In the genomic region with DNA sequence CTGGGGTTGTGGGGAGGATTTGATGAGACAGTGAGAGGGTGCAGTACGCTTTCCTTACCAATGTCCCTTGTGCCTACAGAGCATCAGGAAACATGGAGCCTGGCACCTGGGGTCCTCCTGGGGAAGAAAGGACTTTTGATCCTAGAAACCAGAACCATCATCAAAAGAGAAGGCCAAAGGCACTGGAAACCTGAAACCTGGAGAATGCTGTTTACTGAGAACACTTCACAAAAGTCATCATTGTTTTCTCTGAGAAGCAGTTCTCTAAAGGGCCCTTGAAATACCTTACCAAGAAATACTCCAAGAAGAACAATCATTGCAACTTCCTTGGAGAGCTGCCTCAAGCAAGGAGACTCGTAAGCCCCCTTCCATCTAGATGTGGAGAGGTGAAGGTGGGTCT, we compare ENCODE assay signal across 27 cellular contexts.
DNase-seq lines count a peak whose midpoint lies in the region; ATAC-seq, FAIRE-seq and TF ChIP-seq lines count a peak whose summit lies in the region.
"Had no signal": no experiment of that assay in that cellular context is flagged by ENCODE, and none has a peak within 500 bp of the region (broad histone marks: within the 10 kb centered on the region; RNA-seq: fewer than 3 reads in every experiment).

No MANE protein-coding gene starts in this region.

- ATAC-seq in GM21360 (IDR thresholded peaks at IDR 0.05; ENCODE audit: unreplicated experiment): no peak
- ATAC-seq: GM12878, PC-3, T-cell had no signal

- no peaks in the 10 kb centered on the region for H3K9me3 ChIP-seq in HEK293 (ENCODE audit: control insufficient read depth, insufficient read depth, low read depth, low read length)
- H3K9me3 ChIP-seq: BLaER1, HAP-1, MG63, SJSA1 had no signal

- DNase-seq in NCI-H2196 (lab: John Stamatoyannopoulos, UW; ENCODE audit: unreplicated experiment) (peak; percentile 8), NCI-H2196 treated with DMSO at 0.1 percent for 48 hours (lab: John Stamatoyannopoulos, UW; ENCODE audit: unreplicated experiment) (no peak), left kidney (ENCODE audit: low read depth, low spot score) (peak; percentile 52), RCC 7860 (ENCODE audit: low spot score) (no peak), NCI-H2171 (lab: John Stamatoyannopoulos, UW) (no peak)
- DNase-seq: CD4-positive, CD25-positive, alpha-beta regulatory T cell; DMS153; EL; GDM1; KBM-7; MG63; NCI-H1694 treated with DMSO at 0.1 percent for 48 hours; NCI-H2081 treated with DMSO at 0.1 percent for 48 hours; NCI-H345; NCI-H524; NCI-H774; PC-3; Right ventricle myocardium superior; RPMI8226; T-cell had no signal

- no peak overlapping the region for H3K4me3 ChIP-seq in HEK293 (ENCODE audit: low read depth, low read length)
- H3K4me3 ChIP-seq: BLaER1, GM12878, GM23338, HAP-1, MG63, SJSA1 had no signal

- CTCF ChIA-PET in HEK293 (lab: Yijun Ruan, JAX): interaction anchor here (1.4 kb wide), 1 partner anchor 9 kb away, joined by 4 read pairs; no protein-coding TSS in a partner anchor

- H3K36me3 ChIP-seq in HEK293 (ENCODE audit: control insufficient read depth in 2 of 2, insufficient read depth in 1 of 2, low read length in 2 of 2): no peaks in the 10 kb centered on the region
- H3K36me3 ChIP-seq: BLaER1, HAP-1, MG63, SJSA1 had no signal

- POLR2A ChIA-PET in HEK293 (lab: Yijun Ruan, JAX): interaction anchor here (1.3 kb wide), 1 partner anchor 66 kb away, joined by 5 read pairs; the partner anchor contains the start of gene TLE3

- FAIRE-seq in RCC 7860 (lab: Jason Lieb, UNC): no peak
- FAIRE-seq: GM12878 had no signal

- no peak for TF ChIP-seq CTCF in HEK293 (tag by site-specific recombination; IDR thresholded peaks at IDR 0.05)

- H3K27ac ChIP-seq in HEK293 (ENCODE audit: extremely low read depth, low read depth, low read length): no peak overlapping the region
- H3K27ac ChIP-seq: BLaER1, SJSA1 had no signal

- H3K4me1 ChIP-seq in HEK293 (ENCODE audit: control insufficient read depth, insufficient read depth, low read length): peaks cover 16% of the 10 kb centered on the region
- H3K4me1 ChIP-seq: HAP-1, SJSA1 had no signal

TF ChIP-seq in HEK293, 187 proteins besides CTCF, POLR2A, EP300 and RAD21:
- peak; percentile 59; the same call in 1 of the 2 replicates for TF ChIP-seq PRDM6 (tag by site-specific recombination; IDR thresholded peaks at IDR 0.05)
- TF ChIP-seq, protein P1, sequence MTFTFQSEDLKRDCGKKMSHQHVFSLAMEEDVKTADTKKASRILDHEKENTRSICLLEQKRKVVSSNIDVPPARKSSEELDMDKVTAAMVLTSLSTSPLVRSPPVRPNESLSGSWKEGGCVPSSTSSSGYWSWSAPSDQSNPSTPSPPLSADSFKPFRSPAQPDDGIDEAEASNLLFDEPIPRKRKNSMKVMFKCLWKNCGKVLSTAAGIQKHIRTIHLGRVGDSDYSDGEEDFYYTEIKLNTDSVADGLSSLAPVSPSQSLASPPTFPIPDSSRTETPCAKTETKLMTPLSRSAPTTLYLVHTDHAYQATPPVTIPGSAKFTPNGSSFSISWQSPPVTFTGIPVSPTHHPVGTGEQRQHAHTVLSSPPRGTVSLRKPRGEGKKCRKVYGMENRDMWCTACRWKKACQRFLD (tag by site-specific recombination; IDR thresholded peaks at IDR 0.05): no peak

Comparison
In these comparisons a context has a peak if more than half of its experiments do, and no peak if none do; other contexts are left out.
1. DNase-seq: peak in NCI-H2196 (single experiment) and left kidney (single experiment); none in NCI-H2196 treated with DMSO at 0.1 percent for 48 hours (single experiment), RCC 7860 (single experiment) and NCI-H2171 (single experiment).